Comparison of ENCODE assay signal across 23 cellular contexts in the genomic region with DNA sequence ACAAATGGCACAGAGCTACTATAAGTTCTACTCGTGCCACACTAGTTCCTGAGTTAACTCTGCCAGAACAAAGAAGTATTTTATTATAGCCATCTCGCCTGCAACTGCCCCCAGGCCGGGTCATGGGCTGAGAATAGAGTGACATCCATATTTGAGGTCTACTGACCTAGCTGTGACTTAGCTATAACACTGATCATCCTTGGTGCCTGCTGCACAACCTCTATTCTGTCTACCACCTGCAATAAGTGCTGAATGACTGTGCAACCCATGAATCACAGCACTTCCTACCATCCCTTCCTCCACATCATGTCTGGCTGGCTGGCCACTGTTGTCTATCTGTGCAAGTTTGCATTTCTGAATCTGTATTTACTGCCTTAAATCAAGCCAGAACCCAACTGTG.
A peak's percentile ranks its signal among the peaks of the same experiment; 100 is the strongest.
DNase-seq lines count a peak whose midpoint lies in the region; ATAC-seq, FAIRE-seq and TF ChIP-seq lines count a peak whose summit lies in the region.
"Had no signal": no experiment of that assay in that cellular context is flagged by ENCODE, and none has a peak within 500 bp of the region (broad histone marks: within the 10 kb centered on the region; RNA-seq: fewer than 3 reads in every experiment).

No MANE protein-coding gene starts in this region.

- TF ChIP-seq CTCF in MCF 10A (IDR thresholded peaks at IDR 0.05; ENCODE audit: unreplicated experiment) (no peak), breast epithelium (IDR thresholded peaks at IDR 0.05) (no peak), keratinocyte (optimal IDR thresholded peaks at IDR 0.05 in 1 of 3, IDR thresholded peaks at IDR 0.05 in 1 of 3, conservative IDR thresholded peaks at IDR 0.05 in 1 of 3; ENCODE audit: extremely low read depth in 1 of 3, insufficient read depth in 2 of 3, low read length in 3 of 3) (no peak), Caco-2 (IDR thresholded peaks at IDR 0.05; ENCODE audit: insufficient read depth in 1 of 2, low read depth in 1 of 2, low read length in 1 of 2, severe bottlenecking in 1 of 2, unreplicated experiment in 1 of 2) (no peak)

- DNase-seq in MCF 10A (ENCODE audit: unreplicated experiment) (peak; percentile 12), breast epithelium (ENCODE audit: low spot score in 2 of 2) (no peak), T-helper 17 cell (no peak), keratinocyte (ENCODE audit: low read depth, low spot score) (no peak), NCI-H2196 treated with DMSO at 0.1 percent for 48 hours (lab: John Stamatoyannopoulos, UW; ENCODE audit: unreplicated experiment) (no peak), sciatic nerve (ENCODE audit: low spot score) (no peak), Caco-2 (no peak)
- DNase-seq: activated CD4-positive, alpha-beta T cell treated with anti-CD3 and anti-CD28 coated beads, Interleukin-2, amount 50 U/mL, for 1 hour; activated naive CD4-positive, alpha-beta T cell treated with anti-CD3 and anti-CD28 coated beads, Interleukin-2, amount 50 U/mL, for 16 hours; activated T-cell treated with anti-CD3 and anti-CD28 coated beads for 4 hours; colonic mucosa; hypothalamus; Kasumi-1; kidney glomerular epithelial cell; NCI-H1105; NCI-H524 treated with DMSO at 0.1 percent for 48 hours; psoas muscle had no signal

- H3K27me3 Mint-ChIP-seq in MCF 10A (ENCODE audit: insufficient read depth, unreplicated experiment) (no peaks in the 10 kb centered on the region), T-helper 17 cell (no peaks in the 10 kb centered on the region), Caco-2 (ENCODE audit: insufficient read depth, unreplicated experiment) (no peaks in the 10 kb centered on the region)

- no peak overlapping the region for H3K4me3 Mint-ChIP-seq in MCF 10A (ENCODE audit: unreplicated experiment)
- H3K4me3 Mint-ChIP-seq in T-helper 17 cell = no peak overlapping the region
- H3K4me3 Mint-ChIP-seq in Caco-2 (ENCODE audit: unreplicated experiment) = no peak overlapping the region
- H3K4me3 Mint-ChIP-seq: nephron had no signal

- no peaks in the 10 kb centered on the region for H4K20me1 ChIP-seq in keratinocyte (ENCODE audit: control insufficient read depth, extremely low read depth, insufficient read depth, low read length)

- no peaks in the 10 kb centered on the region for H3K79me2 ChIP-seq in keratinocyte (ENCODE audit: control insufficient read depth, insufficient read depth, low read length)

- peak; percentile 64 for FAIRE-seq in keratinocyte (lab: Jason Lieb, UNC)
- FAIRE-seq: endometrium, HTR-8/SVneo had no signal

- CTCF ChIA-PET in MCF 10A (lab: Yijun Ruan, JAX) (interaction anchor here (0.5 to 0.6 kb wide), 2 partner anchors 37 to 165 kb away, joined by 3 read pairs; no protein-coding TSS in a partner anchor), Caco-2 (lab: Charles Lee) (no interaction called here)

- H3K27ac ChIP-seq in breast epithelium (no peak overlapping the region), keratinocyte (ENCODE audit: control insufficient read depth, insufficient read depth, low read length) (no peak overlapping the region)
- H3K27ac ChIP-seq: colonic mucosa, psoas muscle, suprapubic skin had no signal

- ATAC-seq in T-helper 17 cell (no peak), GM21447 (IDR thresholded peaks at IDR 0.05; ENCODE audit: unreplicated experiment) (no peak), sciatic nerve (no peak)
- ATAC-seq: Right ventricle myocardium inferior had no signal

- no peaks in the 10 kb centered on the region for H3K36me3 ChIP-seq in breast epithelium
- no peaks in the 10 kb centered on the region for H3K36me3 ChIP-seq in keratinocyte (ENCODE audit: control insufficient read depth in 2 of 2, extremely low read depth in 1 of 2, insufficient read depth in 2 of 2, low read length in 2 of 2)
- no peaks in the 10 kb centered on the region for H3K36me3 ChIP-seq in Caco-2 (ENCODE audit: control insufficient read depth, insufficient read depth, low read length)
- H3K36me3 ChIP-seq: colonic mucosa, suprapubic skin had no signal

- dilution Hi-C loops in keratinocyte (cut with MboI; ENCODE audit: extremely low pct_ligation_motif_present, low sequenced_read_pairs) = no loop called here

- no peaks in the 10 kb centered on the region for H3K36me3 Mint-ChIP-seq in MCF 10A (ENCODE audit: insufficient read depth, unreplicated experiment)
- no peaks in the 10 kb centered on the region for H3K36me3 Mint-ChIP-seq in T-helper 17 cell (ENCODE audit: low read depth)
- no peaks in the 10 kb centered on the region for H3K36me3 Mint-ChIP-seq in Caco-2 (ENCODE audit: insufficient read depth, unreplicated experiment)

- BruUV-seq in MCF 10A (replicated peaks; lab: Mats Ljungman, UMichigan) = no TSS peak
- BruUV-seq in Caco-2 (replicated peaks; lab: Mats Ljungman, UMichigan) = no TSS peak

- H3K9ac ChIP-seq in keratinocyte (ENCODE audit: control insufficient read depth, extremely low read depth, insufficient read depth, low read length) = no peak overlapping the region

- TF ChIP-seq POLR2A in breast epithelium (IDR thresholded peaks at IDR 0.05) = no peak

- H3K9me3 Mint-ChIP-seq in MCF 10A (ENCODE audit: unreplicated experiment) (no peaks in the 10 kb centered on the region), Caco-2 (ENCODE audit: unreplicated experiment) (no peaks in the 10 kb centered on the region)
- H3K9me3 Mint-ChIP-seq: nephron had no signal

- H3K4me2 ChIP-seq in keratinocyte (ENCODE audit: control insufficient read depth, extremely low read depth, insufficient read depth, low read depth, low read length) = no peak overlapping the region

- no peak overlapping the region for H3K27ac Mint-ChIP-seq in MCF 10A (ENCODE audit: low read depth, unreplicated experiment)
- peak overlapping the region; percentile 44 for H3K27ac Mint-ChIP-seq in T-helper 17 cell
- H3K27ac Mint-ChIP-seq in Caco-2 (ENCODE audit: unreplicated experiment) = no peak overlapping the region
- H3K27ac Mint-ChIP-seq: nephron had no signal

- H3K4me3 ChIP-seq in breast epithelium (no peak overlapping the region), keratinocyte (ENCODE audit: control insufficient read depth in 2 of 3, extremely low read depth in 1 of 3, insufficient read depth in 2 of 3, low read depth in 1 of 3, low read length in 3 of 3) (no peak overlapping the region), Caco-2 (ENCODE audit: low read depth, low read length) (no peak overlapping the region)
- H3K4me3 ChIP-seq: colonic mucosa, psoas muscle, suprapubic skin had no signal

- H3K9me1 ChIP-seq in keratinocyte (ENCODE audit: control insufficient read depth, extremely low read depth, insufficient read depth, low read length) = no peaks in the 10 kb centered on the region

- POLR2A ChIA-PET in MCF 10A (lab: Yijun Ruan, JAX) = no interaction called here
- POLR2A ChIA-PET in Caco-2 (lab: Charles Lee) = no interaction called here

- intact Hi-C loops in MCF 10A (cut with micrococcal nuclease) = no loop called here
- intact Hi-C loops in breast epithelium (cut with DNase I; ENCODE audit: low total_unique reads) = no loop called here
- intact Hi-C loops in sciatic nerve (cut with DNase I) = no loop called here
- intact Hi-C loops in Caco-2 (cut with micrococcal nuclease; ENCODE audit: unreplicated experiment) = no loop called here

- H3K27me3 ChIP-seq in breast epithelium (no peaks in the 10 kb centered on the region), keratinocyte (ENCODE audit: control insufficient read depth, extremely low read depth, insufficient read depth, low read length) (no peaks in the 10 kb centered on the region), Caco-2 (replicated peaks; ENCODE audit: control insufficient read depth, insufficient read depth, low read length) (no peaks in the 10 kb centered on the region)
- H3K27me3 ChIP-seq: colonic mucosa, suprapubic skin had no signal

- no peaks in the 10 kb centered on the region for H3K4me1 ChIP-seq in breast epithelium
- H3K4me1 ChIP-seq in keratinocyte (ENCODE audit: control insufficient read depth, extremely low read depth, insufficient read depth, low read length) = no peaks in the 10 kb centered on the region
- no peaks in the 10 kb centered on the region for H3K4me1 ChIP-seq in Caco-2
- H3K4me1 ChIP-seq: colonic mucosa had no signal

- H3K4me1 Mint-ChIP-seq in MCF 10A (ENCODE audit: insufficient read depth, unreplicated experiment) = no peaks in the 10 kb centered on the region
- H3K4me1 Mint-ChIP-seq in T-helper 17 cell = no peaks in the 10 kb centered on the region
- H3K4me1 Mint-ChIP-seq in Caco-2 (ENCODE audit: low read depth, unreplicated experiment) = no peaks in the 10 kb centered on the region

- H3K9me3 ChIP-seq in breast epithelium = no peaks in the 10 kb centered on the region
- H3K9me3 ChIP-seq in T-helper 17 cell (ENCODE audit: control insufficient read depth, low read length, poor library complexity, severe bottlenecking) = no peaks in the 10 kb centered on the region
- H3K9me3 ChIP-seq in keratinocyte (ENCODE audit: control insufficient read depth, low read depth, low read length) = no peaks in the 10 kb centered on the region
- no peaks in the 10 kb centered on the region for H3K9me3 ChIP-seq in Caco-2
- H3K9me3 ChIP-seq: colonic mucosa, psoas muscle, suprapubic skin had no signal

- H2AFZ ChIP-seq in keratinocyte (ENCODE audit: control insufficient read depth, low read length) = no peak overlapping the region
